In the genomic region with DNA sequence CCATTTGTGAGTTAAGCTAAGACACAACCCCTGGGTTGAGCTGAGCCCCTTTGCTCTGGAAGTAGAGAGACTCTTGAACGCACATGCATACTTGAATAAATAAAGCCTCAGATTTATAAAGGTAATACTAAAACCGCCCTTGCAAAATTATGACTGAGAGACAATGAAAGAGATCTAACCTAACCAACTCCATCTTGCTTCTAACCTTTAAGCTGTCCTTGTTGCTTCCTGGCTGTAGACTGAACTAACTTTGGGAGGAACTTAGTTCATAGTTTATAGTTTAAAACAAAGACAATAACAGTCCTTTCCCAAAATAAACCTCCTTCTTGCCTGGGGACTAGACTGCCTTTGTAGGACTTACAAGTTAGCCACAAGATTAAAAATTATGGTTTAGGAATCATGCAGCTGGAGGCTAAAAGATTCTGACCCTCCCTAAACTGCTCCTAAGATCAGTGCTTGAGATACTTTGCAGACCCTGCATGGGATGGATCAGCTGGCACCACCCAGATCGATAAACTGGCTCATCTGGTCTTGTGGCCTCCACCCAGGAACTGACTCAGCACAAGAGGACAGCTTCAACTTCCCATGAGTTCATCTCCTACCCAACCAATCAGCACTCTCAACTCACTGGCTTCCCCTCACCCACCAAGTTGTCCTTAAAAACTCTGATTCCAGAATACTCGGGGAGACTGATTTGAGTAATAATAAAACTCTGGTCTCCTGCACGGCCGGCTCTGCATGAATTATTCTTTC, we compare ENCODE assay signal across 18 cellular contexts.
DNase-seq lines count a peak whose midpoint lies in the region; ATAC-seq and TF ChIP-seq lines count a peak whose summit lies in the region.
"Had no signal": no experiment of that assay in that cellular context is flagged by ENCODE, and none has a peak within 500 bp of the region (broad histone marks: within the 10 kb centered on the region; RNA-seq: fewer than 3 reads in every experiment).

No MANE protein-coding gene starts in this region.

- H3K4me1 ChIP-seq in PC-3 (ENCODE audit: insufficient read depth, low read length), result peaks cover 22% of the 10 kb centered on the region
- peaks cover 19% of the 10 kb centered on the region for H3K4me1 ChIP-seq in parathyroid adenoma
- H3K4me1 ChIP-seq: HAP-1 had no signal

- intact Hi-C loops in PC-3 (cut with micrococcal nuclease), result no loop called here

- no peaks in the 10 kb centered on the region for H3K9me3 ChIP-seq in PC-3 (ENCODE audit: low read length)
- no peaks in the 10 kb centered on the region for H3K9me3 ChIP-seq in parathyroid adenoma (ENCODE audit: control insufficient read depth, low read length)
- H3K9me3 ChIP-seq: HAP-1 had no signal

- H3K36me3 ChIP-seq in PC-3 (ENCODE audit: low read depth, low read length) (no peaks in the 10 kb centered on the region), parathyroid adenoma (ENCODE audit: control insufficient read depth, insufficient read depth, low read length) (no peaks in the 10 kb centered on the region)
- H3K36me3 ChIP-seq: HAP-1 had no signal

- no TSS peak for BruUV-seq in PC-3 (replicated peaks; lab: Mats Ljungman, UMichigan)

- H3K9me2 ChIP-seq in PC-3 (replicated peaks; ENCODE audit: low read length), result no peaks in the 10 kb centered on the region

- H3K9ac ChIP-seq in PC-3 (ENCODE audit: low read length), result no peak overlapping the region
- H3K9ac ChIP-seq in parathyroid adenoma, result no peak overlapping the region
- H3K9ac ChIP-seq: GM23248 had no signal

- H3K79me2 ChIP-seq in PC-3 (ENCODE audit: low read length) (no peaks in the 10 kb centered on the region), parathyroid adenoma (no peaks in the 10 kb centered on the region)

- no peak overlapping the region for H2AFZ ChIP-seq in PC-3 (ENCODE audit: low read length)
- H2AFZ ChIP-seq in parathyroid adenoma, result peak overlapping the region; percentile 15
- H2AFZ ChIP-seq: GM23248 had no signal

- CTCF ChIA-PET in PC-3 (lab: Charles Lee), result no interaction called here

- no peak overlapping the region; the same call in 1 of the 2 replicates for H3K4me2 ChIP-seq in PC-3 (ENCODE audit: low read length)
- H3K4me2 ChIP-seq in parathyroid adenoma (ENCODE audit: low read length), result no peak overlapping the region

- no peak for TF ChIP-seq CTCF in PC-3 (conservative IDR thresholded peaks at IDR 0.05; ENCODE audit: low read depth, low read length)
- no peak for TF ChIP-seq CTCF in parathyroid adenoma (IDR thresholded peaks at IDR 0.05)

- H3K27me3 ChIP-seq in PC-3 (ENCODE audit: low read length), result no peaks in the 10 kb centered on the region
- H3K27me3 ChIP-seq in parathyroid adenoma (ENCODE audit: control insufficient read depth, insufficient read depth, low read length), result no peaks in the 10 kb centered on the region

- POLR2A ChIA-PET in PC-3 (lab: Charles Lee; ENCODE audit: unreplicated experiment), result interaction anchor here (0.6 kb wide), 1 partner anchor 17 kb away, joined by 3 read pairs; no protein-coding TSS in a partner anchor

- H3K4me3 ChIP-seq in PC-3 (ENCODE audit: low read length), result no peak overlapping the region
- H3K4me3 ChIP-seq in parathyroid adenoma (ENCODE audit: low read depth, low read length), result no peak overlapping the region
- H3K4me3 ChIP-seq: GM23248, HAP-1 had no signal

- DNase-seq in HT1080 (ENCODE audit: low read depth) (peak; percentile 60), PC-3 (peak; percentile 49), epithelial cell of prostate (ENCODE audit: low read depth, low spot score) (no peak), T-helper 9 cell (no peak), DMS79 (lab: John Stamatoyannopoulos, UW) (no peak)
- no peak for DNase-seq in stimulated activated CD4-positive, alpha-beta T cell treated with anti-CD3 and anti-CD28 coated beads, Interleukin-2, amount 100 ng/mL, for 48 hours
- DNase-seq: AML-193, GF-D8, GM23248, NCI-H1105 treated with DMSO at 0.1 percent for 48 hours, NCI-H1694, NCI-H510A, NCI-H774, SIG-M5 had no signal

- H3K27ac ChIP-seq in PC-3 (ENCODE audit: low read length) (peak overlapping the region; percentile 79), epithelial cell of prostate (peak overlapping the region; percentile 18), parathyroid adenoma (no peak overlapping the region)
- H3K27ac ChIP-seq: GM23248, HL-60, RWPE1 had no signal

- H4K20me1 ChIP-seq in PC-3 (ENCODE audit: low read length), result no peaks in the 10 kb centered on the region

- ATAC-seq in PC-3, result peak; percentile 51

- H3F3A ChIP-seq in PC-3 (ENCODE audit: low read length, unreplicated experiment), result no peaks in the 10 kb centered on the region

Comparison
In these comparisons a context has a peak if more than half of its experiments do, and no peak if none do; other contexts are left out.
1. DNase-seq: peak in HT1080 (single experiment) and PC-3 (single experiment); none in epithelial cell of prostate (single experiment), T-helper 9 cell (single experiment), stimulated activated CD4-positive, alpha-beta T cell treated with anti-CD3 and anti-CD28 coated beads, Interleukin-2, amount 100 ng/mL, for 48 hours (0 of 2) and DMS79 (single experiment).